In genomic region chr13:95556981-95557380, GRCh38 we compare ENCODE assay signal across 22 cellular contexts. TPM values are rescaled to one million over a fixed set of nuclear protein-coding genes. Genes with fewer than 3 reads are reported as not detected.
"Had no signal": no experiment of that assay in that cellular context is flagged by ENCODE, and none has a peak within 500 bp of the region (broad histone marks: within the 10 kb centered on the region; RNA-seq: fewer than 3 reads in every experiment).

No MANE protein-coding gene starts in this region.

- H3K9me3 ChIP-seq: mucosa of descending colon, neutrophil, psoas muscle, spleen, tibial artery, upper lobe of left lung, uterus had no signal

- ATAC-seq: left colon; mucosa of descending colon; naive thymus-derived CD8-positive, alpha-beta T cell; psoas muscle; sciatic nerve; stimulated activated memory B cell treated with anti-CD40 and anti-IgM and Interleukin-4, amounts not matched to agents 10 μg/mL and 1 μg/mL and 100 μg/mL, for 72 hours had no signal

- H3K27ac ChIP-seq: hepatocyte, neutrophil, psoas muscle, spleen, tibial artery, upper lobe of left lung, uterus had no signal

- H3K4me1 ChIP-seq: psoas muscle, uterus had no signal

- DNase-seq: effector CD4-positive, alpha-beta T cell; endodermal cell; foreskin melanocyte; head of caudate nucleus; left colon; mammary epithelial cell; mucosa of descending colon; naive thymus-derived CD8-positive, alpha-beta T cell; psoas muscle; spleen; stimulated activated CD4-positive, alpha-beta T cell treated with anti-CD3 and anti-CD28 coated beads, Interleukin-15, amount 100 ng/mL, for 24 hours; stimulated activated CD4-positive, alpha-beta T cell treated with anti-CD3 and anti-CD28 coated beads, Interleukin-1b, Interleukin-23, amount 100 ng/mL, for 48 hours; stimulated activated CD4-positive, alpha-beta T cell treated with anti-CD3 and anti-CD28 coated beads, Interleukin-4, amount 100 ng/mL, for 24 hours; tibial artery; upper lobe of left lung; uterus had no signal

- H3K36me3 ChIP-seq: neutrophil, spleen, tibial artery, upper lobe of left lung, uterus had no signal

- H3K4me3 ChIP-seq: hepatocyte, mucosa of descending colon, psoas muscle, spleen, tibial artery, upper lobe of left lung, uterus had no signal

- H3K27me3 ChIP-seq: uterus had no signal

RNA-seq across cellular contexts. Expression of gene CLDN10, which starts 4.5 kb away (rescaled TPM):
- total RNA-seq: mesenteric fat pad; naive thymus-derived CD8-positive, alpha-beta T cell; osteoblast; sciatic nerve had no signal
